ENCODE assay signal across 20 cellular contexts in the genomic region with DNA sequence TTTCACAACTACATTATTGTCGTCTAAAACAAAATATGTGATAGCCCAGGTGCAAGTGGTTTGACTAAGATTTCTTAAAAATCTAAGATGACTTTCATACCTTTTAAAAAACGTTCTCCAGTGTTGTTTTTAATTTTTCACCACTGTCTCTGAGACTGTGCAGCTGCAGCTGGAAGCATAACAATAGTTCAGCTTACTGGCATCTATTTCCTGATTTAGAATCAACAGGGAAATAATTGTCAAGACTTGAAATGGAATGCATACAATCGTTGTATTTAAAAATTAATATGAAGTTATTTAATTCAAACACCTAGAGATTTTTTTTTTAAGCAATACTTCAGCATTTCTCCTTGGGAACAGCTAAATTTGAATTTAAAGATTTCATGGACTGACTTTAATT.
"Had no signal": no experiment of that assay in that cellular context is flagged by ENCODE, and none has a peak within 500 bp of the region (broad histone marks: within the 10 kb centered on the region; RNA-seq: fewer than 3 reads in every experiment).

No MANE protein-coding gene starts in this region.

- H3K4me1 ChIP-seq: esophagus squamous epithelium, right lobe of liver, thyroid gland had no signal

- H3K27ac ChIP-seq: epithelial cell of prostate, esophagus squamous epithelium, right lobe of liver, thyroid gland had no signal

- H3K9me3 ChIP-seq: esophagus squamous epithelium, right lobe of liver, thyroid gland had no signal

- DNase-seq: activated CD4-positive, alpha-beta T cell treated with anti-CD3 and anti-CD28 coated beads for 36 hours; activated CD4-positive, CD25-positive, alpha-beta regulatory T cell; activated CD8-positive, alpha-beta memory T cell treated with anti-CD3 and anti-CD28 coated beads, Interleukin-2, amount 10 ng/mL, durations not matched to agents 7 days and 5 days; activated CD8-positive, alpha-beta T cell treated with anti-CD3 and anti-CD28 coated beads, Interleukin-2, amount 10 ng/mL, durations not matched to agents 7 days and 5 days; activated naive CD4-positive, alpha-beta T cell treated with Interleukin-2 at 50 U/mL for 16 hours; activated T-cell treated with anti-CD3 and anti-CD28 coated beads, Interleukin-2, amount 50 U/mL, for 48 hours; dermis blood vessel endothelial cell; effector CD8-positive, alpha-beta T cell; esophagus squamous epithelium; foreskin melanocyte; glutamatergic neuron; left colon; mammary epithelial cell; naive thymus-derived CD8-positive, alpha-beta T cell; occipital lobe; posterior cingulate gyrus; right lobe of liver; stimulated activated CD4-positive, alpha-beta T cell treated with anti-CD3 and anti-CD28 coated beads, Interleukin-2, amount 100 ng/mL, for 48 hours; thyroid gland had no signal

- H3K36me3 ChIP-seq: esophagus squamous epithelium, right lobe of liver, thyroid gland had no signal

- H3K27me3 ChIP-seq: esophagus squamous epithelium, right lobe of liver, thyroid gland had no signal

- H3K4me3 ChIP-seq: esophagus squamous epithelium, right lobe of liver, thyroid gland had no signal
